7 cellular contexts compared by ENCODE assay signal in genomic region chr5:131346204-131346603, GRCh38.
DNase-seq lines count a peak whose midpoint lies in the region; ATAC-seq, FAIRE-seq and TF ChIP-seq lines count a peak whose summit lies in the region.
"Not testable (repeated sequence)": the region's sequence is repeated elsewhere in the genome, so short reads cannot be mapped to it uniquely, and the experiment has no call there.

No MANE protein-coding gene starts in this region.

- intact Hi-C loops in activated B cell treated with CpG ODN at 0.5 μM for 24 hours (cut with micrococcal nuclease); K562 (cut with micrococcal nuclease): not testable (repeated sequence)

- not testable (repeated sequence) for TF ChIP-seq EP300 in K562 (IDR thresholded peaks at IDR 0.05; ENCODE audit: low read length)

- H3K4me2 ChIP-seq in K562 (ENCODE audit: insufficient read depth, low read length) = not testable (repeated sequence)

- H3K27ac ChIP-seq in CD8-positive, alpha-beta memory T cell (ENCODE audit: low read depth, low read length); K562 (ENCODE audit: extremely low read depth, low read depth, low read length): not testable (repeated sequence)

- H3K27me3 ChIP-seq in CD8-positive, alpha-beta memory T cell (ENCODE audit: insufficient read depth, low read length, poor library complexity, severe bottlenecking); K562 (ENCODE audit: control insufficient read depth in 2 of 2, insufficient read depth in 2 of 2, low read length in 2 of 2): not testable (repeated sequence)

- not testable (repeated sequence) for H3K9me3 Mint-ChIP-seq in CD8-positive, alpha-beta memory T cell; activated B cell treated with CpG ODN at 0.5 μM for 24 hours; activated CD8-positive, alpha-beta memory T cell treated with anti-CD3 and anti-CD28 coated beads, Interleukin-2, amount 10 ng/mL, durations not matched to agents 7 days and 5 days (ENCODE audit: low read depth); naive B cell; stimulated activated memory B cell treated with anti-CD40 and anti-IgM and Interleukin-4, amounts not matched to agents 10 μg/mL and 1 μg/mL and 100 μg/mL, for 72 hours
- peaks cover 34% of the 10 kb centered on the region for H3K9me3 Mint-ChIP-seq in activated naive CD4-positive, alpha-beta T cell treated with anti-CD3 and anti-CD28 coated beads, Interleukin-2, amount 10 ng/mL, durations not matched to agents 7 days and 5 days

- H3K4me3 ChIP-seq in CD8-positive, alpha-beta memory T cell (ENCODE audit: low read length); K562: not testable (repeated sequence)

- H3K36me3 Mint-ChIP-seq in CD8-positive, alpha-beta memory T cell = peaks cover 14 to 80% (median 46%) of the 10 kb centered on the region in 3 donors
- H3K36me3 Mint-ChIP-seq in activated B cell treated with CpG ODN at 0.5 μM for 24 hours (ENCODE audit: low read depth) (peaks cover 68% of the 10 kb centered on the region), naive B cell (peaks cover 11 to 28% of the 10 kb centered on the region in 2 donors)
- peaks cover 72% of the 10 kb centered on the region for H3K36me3 Mint-ChIP-seq in activated CD8-positive, alpha-beta memory T cell treated with anti-CD3 and anti-CD28 coated beads, Interleukin-2, amount 10 ng/mL, durations not matched to agents 7 days and 5 days
- peaks cover 78% of the 10 kb centered on the region for H3K36me3 Mint-ChIP-seq in activated naive CD4-positive, alpha-beta T cell treated with anti-CD3 and anti-CD28 coated beads, Interleukin-2, amount 10 ng/mL, durations not matched to agents 7 days and 5 days
- peaks cover 72% of the 10 kb centered on the region for H3K36me3 Mint-ChIP-seq in stimulated activated memory B cell treated with anti-CD40 and anti-IgM and Interleukin-4, amounts not matched to agents 10 μg/mL and 1 μg/mL and 100 μg/mL, for 72 hours

- not testable (repeated sequence) for H3K27me3 Mint-ChIP-seq in CD8-positive, alpha-beta memory T cell; activated B cell treated with CpG ODN at 0.5 μM for 24 hours; activated CD8-positive, alpha-beta memory T cell treated with anti-CD3 and anti-CD28 coated beads, Interleukin-2, amount 10 ng/mL, durations not matched to agents 7 days and 5 days; activated naive CD4-positive, alpha-beta T cell treated with anti-CD3 and anti-CD28 coated beads, Interleukin-2, amount 10 ng/mL, durations not matched to agents 7 days and 5 days; naive B cell; stimulated activated memory B cell treated with anti-CD40 and anti-IgM and Interleukin-4, amounts not matched to agents 10 μg/mL and 1 μg/mL and 100 μg/mL, for 72 hours

- peaks cover 66 to 91% (median 81%) of the 10 kb centered on the region in 3 donors for H3K4me1 Mint-ChIP-seq in CD8-positive, alpha-beta memory T cell
- H3K4me1 Mint-ChIP-seq in activated B cell treated with CpG ODN at 0.5 μM for 24 hours (peaks cover 33% of the 10 kb centered on the region), naive B cell (peaks cover 23 to 60% (median 43%) of the 10 kb centered on the region in 3 donors)
- H3K4me1 Mint-ChIP-seq in activated CD8-positive, alpha-beta memory T cell treated with anti-CD3 and anti-CD28 coated beads, Interleukin-2, amount 10 ng/mL, durations not matched to agents 7 days and 5 days = peaks cover 33% of the 10 kb centered on the region
- peaks cover 58% of the 10 kb centered on the region for H3K4me1 Mint-ChIP-seq in activated naive CD4-positive, alpha-beta T cell treated with anti-CD3 and anti-CD28 coated beads, Interleukin-2, amount 10 ng/mL, durations not matched to agents 7 days and 5 days
- peaks cover 51% of the 10 kb centered on the region for H3K4me1 Mint-ChIP-seq in stimulated activated memory B cell treated with anti-CD40 and anti-IgM and Interleukin-4, amounts not matched to agents 10 μg/mL and 1 μg/mL and 100 μg/mL, for 72 hours

- H3K79me2 ChIP-seq in K562 (ENCODE audit: control insufficient read depth, insufficient read depth, low read length) = not testable (repeated sequence)

- FAIRE-seq in K562 (lab: Jason Lieb, UNC) = not testable (repeated sequence)

- peak overlapping the region in 7 of 8 donors; percentile 52 to 93 (median 83) for H3K27ac Mint-ChIP-seq in CD8-positive, alpha-beta memory T cell
- H3K27ac Mint-ChIP-seq in activated B cell treated with CpG ODN at 0.5 μM for 24 hours = peak overlapping the region; percentile 18
- H3K27ac Mint-ChIP-seq in activated CD8-positive, alpha-beta memory T cell treated with anti-CD3 and anti-CD28 coated beads, Interleukin-2, amount 10 ng/mL, durations not matched to agents 7 days and 5 days = peak overlapping the region; percentile 44
- H3K27ac Mint-ChIP-seq in activated naive CD4-positive, alpha-beta T cell treated with anti-CD3 and anti-CD28 coated beads, Interleukin-2, amount 10 ng/mL, durations not matched to agents 7 days and 5 days = peak overlapping the region; percentile 24
- peak overlapping the region in 4 of 6 donors; percentile 54 to 79 (median 66) for H3K27ac Mint-ChIP-seq in naive B cell
- H3K27ac Mint-ChIP-seq in stimulated activated memory B cell treated with anti-CD40 and anti-IgM and Interleukin-4, amounts not matched to agents 10 μg/mL and 1 μg/mL and 100 μg/mL, for 72 hours = peak overlapping the region; percentile 53

- CTCF ChIA-PET in CD8-positive, alpha-beta memory T cell (lab: Charles Lee) = interaction anchor here (1.7 kb wide), 1 partner anchor 10 kb away, joined by 5 read pairs; no protein-coding TSS in a partner anchor
- CTCF ChIA-PET in activated B cell treated with CpG ODN at 0.5 μM for 24 hours (lab: Charles Lee); activated naive CD4-positive, alpha-beta T cell treated with anti-CD3 and anti-CD28 coated beads, Interleukin-2, amount 10 ng/mL, durations not matched to agents 7 days and 5 days (lab: Charles Lee); K562 (lab: Yijun Ruan, JAX; ENCODE audit: low intra/inter-chr PET ratio): not testable (repeated sequence)
- CTCF ChIA-PET in activated CD8-positive, alpha-beta memory T cell treated with anti-CD3 and anti-CD28 coated beads, Interleukin-2, amount 10 ng/mL, durations not matched to agents 7 days and 5 days (lab: Charles Lee) = interaction anchor here (1.5 kb wide), 1 partner anchor 61 kb away, joined by 3 read pairs; no protein-coding TSS in a partner anchor

- TF ChIP-seq CTCF in activated B cell treated with CpG ODN at 0.5 μM for 24 hours (IDR thresholded peaks at IDR 0.05); K562 (IDR thresholded peaks at IDR 0.05 in 2 of 3, conservative IDR thresholded peaks at IDR 0.05 in 1 of 3; ENCODE audit: insufficient read depth in 2 of 3, low read depth in 1 of 3, low read length in 3 of 3): not testable (repeated sequence)

- not testable (repeated sequence) for ATAC-seq in activated B cell treated with CpG ODN at 0.5 μM for 24 hours (ENCODE audit: low read depth); activated CD8-positive, alpha-beta memory T cell treated with anti-CD3 and anti-CD28 coated beads, Interleukin-2, amount 10 ng/mL, durations not matched to agents 7 days and 5 days; K562; naive B cell (ENCODE audit: low read depth in 2 of 2); stimulated activated memory B cell treated with anti-CD40 and anti-IgM and Interleukin-4, amounts not matched to agents 10 μg/mL and 1 μg/mL and 100 μg/mL, for 72 hours

- not testable (repeated sequence) for BruUV-seq in K562 (replicated peaks; lab: Mats Ljungman, UMichigan)

- H3K9me1 ChIP-seq in K562 (ENCODE audit: control insufficient read depth, insufficient read depth, low read length) = not testable (repeated sequence)

- not testable (repeated sequence) for H3K9ac ChIP-seq in K562 (ENCODE audit: insufficient read depth in 1 of 2, low read depth in 2 of 2, low read length in 2 of 2)

- peak overlapping the region in 2 of 7 donors; percentile 5 to 6 for H3K4me3 Mint-ChIP-seq in CD8-positive, alpha-beta memory T cell
- not testable (repeated sequence) for H3K4me3 Mint-ChIP-seq in activated B cell treated with CpG ODN at 0.5 μM for 24 hours; activated CD8-positive, alpha-beta memory T cell treated with anti-CD3 and anti-CD28 coated beads, Interleukin-2, amount 10 ng/mL, durations not matched to agents 7 days and 5 days; activated naive CD4-positive, alpha-beta T cell treated with anti-CD3 and anti-CD28 coated beads, Interleukin-2, amount 10 ng/mL, durations not matched to agents 7 days and 5 days; stimulated activated memory B cell treated with anti-CD40 and anti-IgM and Interleukin-4, amounts not matched to agents 10 μg/mL and 1 μg/mL and 100 μg/mL, for 72 hours
- H3K4me3 Mint-ChIP-seq in naive B cell = peak overlapping the region in 1 of 8 donors; percentile 13

- H3K4me1 ChIP-seq in CD8-positive, alpha-beta memory T cell (ENCODE audit: insufficient read depth, low read length) = peaks cover 23% of the 10 kb centered on the region
- not testable (repeated sequence) for H3K4me1 ChIP-seq in K562 (replicated peaks in 1 of 2; ENCODE audit: control insufficient read depth in 2 of 2, insufficient read depth in 2 of 2, low read length in 2 of 2)

- not testable (repeated sequence) for TF ChIP-seq POLR2A in K562 (conservative IDR thresholded peaks at IDR 0.05)

- H2AFZ ChIP-seq in K562 (ENCODE audit: low read depth, low read length) = not testable (repeated sequence)

- H3K9me3 ChIP-seq in CD8-positive, alpha-beta memory T cell (ENCODE audit: low read length); K562 (replicated peaks; ENCODE audit: control insufficient read depth, insufficient read depth, low read depth, low read length): not testable (repeated sequence)

- not testable (repeated sequence) for DNase-seq in CD8-positive, alpha-beta memory T cell; activated B cell treated with CpG ODN at 0.5 μM for 24 hours; activated CD8-positive, alpha-beta memory T cell treated with anti-CD3 and anti-CD28 coated beads, Interleukin-2, amount 10 ng/mL, durations not matched to agents 7 days and 5 days; activated naive CD4-positive, alpha-beta T cell treated with anti-CD3 and anti-CD28 coated beads, Interleukin-2, amount 10 ng/mL, durations not matched to agents 7 days and 5 days; K562 (ENCODE audit: extremely low read depth in 1 of 4, low spot score in 3 of 4); naive B cell

- in situ Hi-C loops in K562 (cut with MboI) = not testable (repeated sequence)

- not testable (repeated sequence) for H4K20me1 ChIP-seq in K562 (replicated peaks; ENCODE audit: control insufficient read depth, insufficient read depth, low read length)

- POLR2A ChIA-PET in CD8-positive, alpha-beta memory T cell (lab: Charles Lee); activated B cell treated with CpG ODN at 0.5 μM for 24 hours (lab: Charles Lee); K562 (lab: Yijun Ruan, JAX): not testable (repeated sequence)

- 100% methylated on average over 3 of the region's 3 CpGs for WGBS in K562 (ENCODE audit: insufficient coverage, low coverage, missing lambda C conversion rate)

- TF ChIP-seq RAD21 in K562 (CRISPR knock-in tag; conservative IDR thresholded peaks at IDR 0.05 in 1 of 2, IDR thresholded peaks at IDR 0.05 in 1 of 2) = not testable (repeated sequence)

- not testable (repeated sequence) for H3K36me3 ChIP-seq in CD8-positive, alpha-beta memory T cell (ENCODE audit: insufficient read depth, low read length); K562 (ENCODE audit: control insufficient read depth, insufficient read depth, low read length)

Comparison
In these comparisons a context has a peak if more than half of its experiments do, and no peak if none do; other contexts are left out.
1. H3K27ac Mint-ChIP-seq: peak in every context shown above with its lines; median percentile 83 in CD8-positive, alpha-beta memory T cell; 66 in naive B cell; 53 in stimulated activated memory B cell treated with anti-CD40 and anti-IgM and Interleukin-4, amounts not matched to agents 10 μg/mL and 1 μg/mL and 100 μg/mL, for 72 hours; 44 in activated CD8-positive, alpha-beta memory T cell treated with anti-CD3 and anti-CD28 coated beads, Interleukin-2, amount 10 ng/mL, durations not matched to agents 7 days and 5 days; 24 in activated naive CD4-positive, alpha-beta T cell treated with anti-CD3 and anti-CD28 coated beads, Interleukin-2, amount 10 ng/mL, durations not matched to agents 7 days and 5 days; 18 in activated B cell treated with CpG ODN at 0.5 μM for 24 hours.